ENCODE assay signal across 16 cellular contexts in genomic region chr9:33414263-33414662, GRCh38. TPM values are rescaled to one million over a fixed set of nuclear protein-coding genes. Genes with fewer than 3 reads are reported as not detected.
A peak's percentile ranks its signal among the peaks of the same experiment; 100 is the strongest.
DNase-seq lines count a peak whose midpoint lies in the region; ATAC-seq and TF ChIP-seq lines count a peak whose summit lies in the region.
"Had no signal": no experiment of that assay in that cellular context is flagged by ENCODE, and none has a peak within 500 bp of the region (broad histone marks: within the 10 kb centered on the region; RNA-seq: fewer than 3 reads in every experiment).

No MANE protein-coding gene starts in this region.

- TF ChIP-seq POLR2A in stomach (IDR thresholded peaks at IDR 0.05): no peak

- TF ChIP-seq CTCF in stomach (IDR thresholded peaks at IDR 0.05) (no peak), glutamatergic neuron (IDR thresholded peaks at IDR 0.05; ENCODE audit: partially characterized antibody, unreplicated experiment) (no peak)

- peaks cover 3 to 36% of the 10 kb centered on the region in 2 donors for H3K4me1 ChIP-seq in esophagus (ENCODE audit: control insufficient read depth in 2 of 2, insufficient read depth in 2 of 2, low read length in 1 of 2)
- peaks cover 20 to 41% (median 34%) of the 10 kb centered on the region in 4 donors for H3K4me1 ChIP-seq in stomach

- H3K36me3 Mint-ChIP-seq in activated T-cell treated with anti-CD3 and anti-CD28 coated beads, Interleukin-2, amount 50 U/mL, for 72 hours (ENCODE audit: insufficient read depth in 2 of 2): no peaks in the 10 kb centered on the region
- no peaks in the 10 kb centered on the region for H3K36me3 Mint-ChIP-seq in activated T-cell treated with anti-CD3 and anti-CD28 coated beads, Interleukin-2, amount 50 U/mL, for 4 hours (ENCODE audit: insufficient read depth)
- H3K36me3 Mint-ChIP-seq in glutamatergic neuron (ENCODE audit: unreplicated experiment): no peaks in the 10 kb centered on the region
- H3K36me3 Mint-ChIP-seq: naive B cell had no signal

- H3K9me3 Mint-ChIP-seq in activated T-cell treated with anti-CD3 and anti-CD28 coated beads, Interleukin-2, amount 50 U/mL, for 72 hours: no peaks in the 10 kb centered on the region
- no peaks in the 10 kb centered on the region for H3K9me3 Mint-ChIP-seq in activated T-cell treated with anti-CD3 and anti-CD28 coated beads, Interleukin-2, amount 50 U/mL, for 4 hours
- H3K9me3 Mint-ChIP-seq in glutamatergic neuron (ENCODE audit: unreplicated experiment): no peaks in the 10 kb centered on the region
- H3K9me3 Mint-ChIP-seq: naive B cell had no signal

- H3K9me3 ChIP-seq in esophagus (ENCODE audit: control insufficient read depth in 2 of 2, insufficient read depth in 1 of 2, low read depth in 1 of 2, low read length in 1 of 2) (no peaks in the 10 kb centered on the region), stomach (no peaks in the 10 kb centered on the region)

- no peak for TF ChIP-seq EP300 in stomach (IDR thresholded peaks at IDR 0.05)

- peak overlapping the region; percentile 92 to 98 for H3K27ac ChIP-seq in esophagus (ENCODE audit: low read depth in 2 of 2, low read length in 1 of 2)
- H3K27ac ChIP-seq in stomach: peak overlapping the region in 4 of 5 donors; percentile 49 to 77 (median 56)
- H3K27ac ChIP-seq: foreskin keratinocyte had no signal

- H3K27me3 ChIP-seq in esophagus (ENCODE audit: control insufficient read depth in 1 of 2, insufficient read depth in 2 of 2, low read length in 2 of 2): no peaks in the 10 kb centered on the region
- H3K27me3 ChIP-seq in stomach: no peaks in the 10 kb centered on the region
- H3K27me3 ChIP-seq: foreskin keratinocyte had no signal

- H3K27ac Mint-ChIP-seq in activated T-cell treated with anti-CD3 and anti-CD28 coated beads, Interleukin-2, amount 50 U/mL, for 72 hours: peak overlapping the region; percentile 4
- H3K27ac Mint-ChIP-seq in glutamatergic neuron (ENCODE audit: unreplicated experiment): no peak overlapping the region

- H3K36me3 ChIP-seq in esophagus (ENCODE audit: control insufficient read depth in 2 of 2, insufficient read depth in 2 of 2, low read length in 1 of 2) (no peaks in the 10 kb centered on the region), stomach (no peaks in the 10 kb centered on the region)

- H3K27me3 Mint-ChIP-seq in activated T-cell treated with anti-CD3 and anti-CD28 coated beads, Interleukin-2, amount 50 U/mL, for 72 hours (ENCODE audit: low read depth): no peaks in the 10 kb centered on the region
- H3K27me3 Mint-ChIP-seq in activated T-cell treated with anti-CD3 and anti-CD28 coated beads, Interleukin-2, amount 50 U/mL, for 4 hours (ENCODE audit: low read depth): no peaks in the 10 kb centered on the region
- H3K27me3 Mint-ChIP-seq in glutamatergic neuron (ENCODE audit: unreplicated experiment): peaks cover 5% of the 10 kb centered on the region

- H3K4me3 Mint-ChIP-seq in activated T-cell treated with anti-CD3 and anti-CD28 coated beads, Interleukin-2, amount 50 U/mL, for 72 hours: peak overlapping the region; percentile 11 to 80
- H3K4me3 Mint-ChIP-seq in activated T-cell treated with anti-CD3 and anti-CD28 coated beads, Interleukin-2, amount 50 U/mL, for 4 hours: no peak overlapping the region
- H3K4me3 Mint-ChIP-seq in glutamatergic neuron (ENCODE audit: unreplicated experiment): no peak overlapping the region
- H3K4me3 Mint-ChIP-seq: naive B cell had no signal

- peak in 1 of 2 donors; percentile 11 for ATAC-seq in activated T-cell treated with anti-CD3 and anti-CD28 coated beads, Interleukin-2, amount 50 U/mL, for 72 hours (replicated peaks in 1 of 2)
- ATAC-seq in activated T-cell treated with anti-CD3 and anti-CD28 coated beads, Interleukin-2, amount 50 U/mL, for 4 hours: no peak
- ATAC-seq: foreskin keratinocyte; stimulated activated naive CD8-positive, alpha-beta T cell treated with anti-CD3 and anti-CD28 coated beads, Interleukin-15, Interleukin-2, amounts not matched to agents 100 U/mL and 50 U/mL, for 24 hours had no signal

- peak in 1 of 2 donors; percentile 10 for DNase-seq in activated T-cell treated with anti-CD3 and anti-CD28 coated beads, Interleukin-2, amount 50 U/mL, for 72 hours
- no peak for DNase-seq in activated T-cell treated with anti-CD3 and anti-CD28 coated beads, Interleukin-2, amount 50 U/mL, for 4 hours
- DNase-seq in RPMI8226: peak; percentile 35
- DNase-seq in stomach: peak; percentile 61
- DNase-seq in activated effector memory CD4-positive, alpha-beta T cell treated with anti-CD3 and anti-CD28 coated beads, Interleukin-2, amount 50 U/mL, for 16 hours: no peak
- no peak for DNase-seq in mucosa of gallbladder (ENCODE audit: low spot score)
- DNase-seq in glutamatergic neuron: no peak
- DNase-seq: activated CD8-positive, alpha-beta memory T cell treated with anti-CD3 and anti-CD28 coated beads, Interleukin-2, amount 50 U/mL, for 4 hours; amygdala; foreskin keratinocyte; naive B cell; NCI-H2107; NCI-H526 treated with DMSO at 0.1 percent for 48 hours; stimulated activated CD4-positive, alpha-beta T cell treated with anti-CD3 and anti-CD28 coated beads, Interleukin-15, amount 100 ng/mL, for 24 hours; stimulated activated naive CD8-positive, alpha-beta T cell treated with anti-CD3 and anti-CD28 coated beads, Interleukin-15, Interleukin-2, amounts not matched to agents 100 U/mL and 50 U/mL, for 24 hours had no signal

- peaks cover 51% of the 10 kb centered on the region for H3K4me1 Mint-ChIP-seq in activated T-cell treated with anti-CD3 and anti-CD28 coated beads, Interleukin-2, amount 50 U/mL, for 72 hours (ENCODE audit: low read depth)
- H3K4me1 Mint-ChIP-seq in activated T-cell treated with anti-CD3 and anti-CD28 coated beads, Interleukin-2, amount 50 U/mL, for 4 hours (ENCODE audit: low read depth): peaks cover 46% of the 10 kb centered on the region
- H3K4me1 Mint-ChIP-seq in glutamatergic neuron (ENCODE audit: low read depth, unreplicated experiment): no peaks in the 10 kb centered on the region

- 41 to 50% methylated on average over 3 of the region's 3 CpGs for WGBS in esophagus, 2 donors
- 17 to 27% (median 27%) methylated on average over 3 of the region's 3 CpGs for WGBS in stomach, 5 donors

- H3K4me3 ChIP-seq in esophagus (ENCODE audit: low read depth in 1 of 2, low read length in 2 of 2): no peak overlapping the region
- H3K4me3 ChIP-seq in stomach: no peak overlapping the region

- intact Hi-C loops in stomach (cut with DNase I; ENCODE audit: low total_unique reads): no loop called here

RNA-seq across cellular contexts. Expression of gene AQP7, which starts 11.9 kb away (rescaled TPM):
- not detected for total RNA-seq in activated T-cell treated with anti-CD3 and anti-CD28 coated beads, Interleukin-2, amount 50 U/mL, for 72 hours
- total RNA-seq in activated T-cell treated with anti-CD3 and anti-CD28 coated beads, Interleukin-2, amount 50 U/mL, for 4 hours: not detected
- polyA plus RNA-seq in esophagus (1 to 10 TPM in 1 of 2 donors, under 1 TPM in 1; 0.54 to 2.6 TPM), stomach (1 to 10 TPM; 1.1 to 5.3 (median 1.5) TPM)
- total RNA-seq in stomach (10 to 100 TPM in 1 of 5 donors, 1 to 10 TPM in 2, not detected in 2; 2.8 to 17.4 (median 3.9) TPM), mucosa of gallbladder (15.0 TPM), glutamatergic neuron (ENCODE audit: unreplicated experiment) (not detected)
- total RNA-seq: foreskin keratinocyte had no signal
- polyA plus RNA-seq: foreskin keratinocyte had no signal

RNA-seq across cellular contexts. Expression of gene AQP3, which starts 33.1 kb away (rescaled TPM):
- total RNA-seq in activated T-cell treated with anti-CD3 and anti-CD28 coated beads, Interleukin-2, amount 50 U/mL, for 72 hours: 10 to 100 TPM; 12.0 to 17.8 TPM
- 1 to 10 TPM; 4.5 to 5.5 (median 5.3) TPM for total RNA-seq in activated T-cell treated with anti-CD3 and anti-CD28 coated beads, Interleukin-2, amount 50 U/mL, for 4 hours
- polyA plus RNA-seq in esophagus: 1,000 to 10,000 TPM in 1 of 2 donors, 100 to 1,000 TPM in 1; 933 to 1,009 TPM
- 10 to 100 TPM in 3 of 5 donors, 1 to 10 TPM in 2; 1.7 to 60.0 (median 11.4) TPM for total RNA-seq in stomach
- 100 to 1,000 TPM in 1 of 3 donors, 10 to 100 TPM in 2; 10.8 to 319 (median 36.5) TPM for polyA plus RNA-seq in stomach
- total RNA-seq in mucosa of gallbladder: 26.2 TPM
- 2.9 TPM for total RNA-seq in glutamatergic neuron (ENCODE audit: unreplicated experiment)

RNA-seq across cellular contexts. Expression of gene NOL6, which starts 59.5 kb away (rescaled TPM):
- 10 to 100 TPM; 26.1 to 30.1 TPM for total RNA-seq in activated T-cell treated with anti-CD3 and anti-CD28 coated beads, Interleukin-2, amount 50 U/mL, for 72 hours
- 100 to 1,000 TPM; 150 to 170 (median 165) TPM for total RNA-seq in activated T-cell treated with anti-CD3 and anti-CD28 coated beads, Interleukin-2, amount 50 U/mL, for 4 hours
- polyA plus RNA-seq in esophagus (10 to 100 TPM; 25.2 to 29.2 TPM), stomach (10 to 100 TPM; 10.7 to 22.0 (median 12.5) TPM)
- total RNA-seq in stomach (10 to 100 TPM; 12.5 to 43.6 (median 21.4) TPM), mucosa of gallbladder (18.9 TPM), glutamatergic neuron (ENCODE audit: unreplicated experiment) (25.6 TPM)

Comparison
In these comparisons a context has a peak if more than half of its experiments do, and no peak if none do; other contexts are left out.
1. H3K4me3 Mint-ChIP-seq: peak in activated T-cell treated with anti-CD3 and anti-CD28 coated beads, Interleukin-2, amount 50 U/mL, for 72 hours (2 of 2); none in activated T-cell treated with anti-CD3 and anti-CD28 coated beads, Interleukin-2, amount 50 U/mL, for 4 hours (single experiment) and glutamatergic neuron (single experiment).
2. DNase-seq: peak in RPMI8226 (single experiment) and stomach (single experiment); none in activated T-cell treated with anti-CD3 and anti-CD28 coated beads, Interleukin-2, amount 50 U/mL, for 4 hours (single experiment), activated effector memory CD4-positive, alpha-beta T cell treated with anti-CD3 and anti-CD28 coated beads, Interleukin-2, amount 50 U/mL, for 16 hours (single experiment), mucosa of gallbladder (single experiment) and glutamatergic neuron (single experiment).